ENCODE assay signal across 17 cellular contexts in genomic region chr1:185864331-185864730, GRCh38.
DNase-seq lines count a peak whose midpoint lies in the region; ATAC-seq, FAIRE-seq and TF ChIP-seq lines count a peak whose summit lies in the region.
"Had no signal": no experiment of that assay in that cellular context is flagged by ENCODE, and none has a peak within 500 bp of the region (broad histone marks: within the 10 kb centered on the region; RNA-seq: fewer than 3 reads in every experiment).

No MANE protein-coding gene starts in this region.

- H3K9me3 ChIP-seq in HepG2 (ENCODE audit: low read length) (no peaks in the 10 kb centered on the region), right lobe of liver (no peaks in the 10 kb centered on the region), endothelial cell of umbilical vein (replicated peaks; ENCODE audit: control insufficient read depth, insufficient read depth, low read length) (no peaks in the 10 kb centered on the region), mucosa of descending colon (no peaks in the 10 kb centered on the region)
- H3K9me3 ChIP-seq: BLaER1 had no signal

- H3K4me2 ChIP-seq in HepG2 (ENCODE audit: low read depth, low read length) (no peak overlapping the region), endothelial cell of umbilical vein (ENCODE audit: insufficient read depth, low read length) (peak overlapping the region; percentile 22)
- H3K4me2 ChIP-seq: BLaER1, KMS-11 had no signal

- FAIRE-seq in HepG2 (lab: Jason Lieb, UNC), result no peak
- no peak for FAIRE-seq in endothelial cell of umbilical vein (lab: Jason Lieb, UNC)

- TF ChIP-seq EP300 in HepG2 (IDR thresholded peaks at IDR 0.05; ENCODE audit: low read depth in 2 of 2, low read length in 2 of 2) (no peak), HepG2 (CRISPR knock-in tag; IDR thresholded peaks at IDR 0.05; ENCODE audit: borderline replicate concordance) (no peak)

- POLR2A ChIA-PET in HepG2 (lab: Yijun Ruan, JAX), result no interaction called here
- POLR2A ChIA-PET in endothelial cell of umbilical vein (lab: Charles Lee), result no interaction called here

- CTCF ChIA-PET in HepG2 (lab: Yijun Ruan, JAX; ENCODE audit: low intra/inter-chr PET ratio, low total read pairs) (no interaction called here), endothelial cell of umbilical vein (lab: Charles Lee) (interaction anchor here (0.6 to 1.9 kb wide), 6 partner anchors 10 to 350 kb away, joined by 3 to 6 read pairs (median 4); no protein-coding TSS in a partner anchor)

- no peak for ATAC-seq in HepG2
- ATAC-seq in right lobe of liver, result no peak
- peak; percentile 95 for ATAC-seq in mucosa of descending colon
- no peak for ATAC-seq in GM19324 (IDR thresholded peaks at IDR 0.05; ENCODE audit: low FRiP score, unreplicated experiment)
- no peak for ATAC-seq in GM18505 (IDR thresholded peaks at IDR 0.05; ENCODE audit: unreplicated experiment)
- ATAC-seq in GM19397 (IDR thresholded peaks at IDR 0.05; ENCODE audit: unreplicated experiment), result no peak
- ATAC-seq: CD8-positive, alpha-beta T cell had no signal

- H3K4me3 ChIP-seq in HepG2 (replicated peaks in 1 of 3; ENCODE audit: insufficient read depth in 1 of 3, low read depth in 2 of 3, low read length in 3 of 3) (no peak overlapping the region), right lobe of liver (no peak overlapping the region), endothelial cell of umbilical vein (replicated peaks in 1 of 3; ENCODE audit: insufficient read depth in 1 of 3, low read depth in 1 of 3, low read length in 3 of 3) (no peak overlapping the region), mucosa of descending colon (no peak overlapping the region)
- H3K4me3 ChIP-seq: BLaER1 had no signal

- in situ Hi-C loops in HepG2 (cut with HindIII; ENCODE audit: extremely low pct_ligation_motif_present, low pct_unique_long_range_greater_than_20kb), result no loop called here

- H3K27ac ChIP-seq in HepG2 (ENCODE audit: extremely low read length, insufficient read depth, low read length) (no peak overlapping the region), right lobe of liver (no peak overlapping the region), endothelial cell of umbilical vein (ENCODE audit: insufficient read depth, low read depth, low read length) (no peak overlapping the region)
- H3K27ac ChIP-seq: 22Rv1, BLaER1, KMS-11, RWPE1 had no signal

- intact Hi-C loops in HepG2 (cut with micrococcal nuclease; ENCODE audit: unreplicated experiment) (no loop called here), right lobe of liver (cut with DNase I) (no loop called here), endothelial cell of umbilical vein (cut with micrococcal nuclease) (loop anchor here (5.0 kb wide), 1 partner anchor 323 kb away; no protein-coding TSS in a partner anchor), mucosa of descending colon (cut with DNase I, micrococcal nuclease) (no loop called here)

- DNase-seq in HepG2 (ENCODE audit: low spot score) (no peak), right lobe of liver (no peak), endothelial cell of umbilical vein (ENCODE audit: low read depth, low spot score) (no peak), mucosa of descending colon (peak in 1 of 3 donors; percentile 49), SW480 (ENCODE audit: low spot score) (no peak)
- DNase-seq: CD8-positive, alpha-beta T cell; NCI-H1048; NCI-H1436 treated with DMSO at 0.1 percent for 48 hours; NCI-H2029 treated with DMSO at 0.1 percent for 48 hours; NCI-H748 treated with DMSO at 0.1 percent for 48 hours had no signal

- BruUV-seq in HepG2 (replicated peaks; lab: Mats Ljungman, UMichigan), result no TSS peak
- BruUV-seq in endothelial cell of umbilical vein (replicated peaks; lab: Mats Ljungman, UMichigan), result no TSS peak

- H4K20me1 ChIP-seq in HepG2 (ENCODE audit: insufficient read depth, low read length) (no peaks in the 10 kb centered on the region), endothelial cell of umbilical vein (replicated peaks; ENCODE audit: control insufficient read depth, extremely low read depth, insufficient read depth, low read length) (no peaks in the 10 kb centered on the region)
- H4K20me1 ChIP-seq: BLaER1 had no signal

- H3K27me3 ChIP-seq in HepG2 (ENCODE audit: control insufficient read depth in 1 of 2, insufficient read depth in 2 of 2, low read length in 2 of 2) (no peaks in the 10 kb centered on the region), right lobe of liver (no peaks in the 10 kb centered on the region), endothelial cell of umbilical vein (ENCODE audit: control insufficient read depth in 2 of 2, insufficient read depth in 2 of 2, low read length in 2 of 2) (no peaks in the 10 kb centered on the region)
- H3K27me3 ChIP-seq: BLaER1 had no signal

- H3K36me3 ChIP-seq in HepG2 (replicated peaks in 1 of 2; ENCODE audit: control insufficient read depth in 1 of 2, insufficient read depth in 2 of 2, low read length in 2 of 2), result no peaks in the 10 kb centered on the region
- no peaks in the 10 kb centered on the region for H3K36me3 ChIP-seq in right lobe of liver
- H3K36me3 ChIP-seq in endothelial cell of umbilical vein (ENCODE audit: control insufficient read depth in 2 of 2, extremely low read depth in 1 of 2, insufficient read depth in 2 of 2, low read length in 2 of 2), result no peaks in the 10 kb centered on the region
- H3K36me3 ChIP-seq in mucosa of descending colon (ENCODE audit: low read depth), result no peaks in the 10 kb centered on the region
- H3K36me3 ChIP-seq: BLaER1 had no signal

- TF ChIP-seq CTCF in HepG2 (CRISPR knock-in tag; IDR thresholded peaks at IDR 0.05), result no peak
- TF ChIP-seq CTCF in right lobe of liver (IDR thresholded peaks at IDR 0.05), result no peak
- TF ChIP-seq CTCF in endothelial cell of umbilical vein (IDR thresholded peaks at IDR 0.05; ENCODE audit: extremely low read depth in 1 of 2, insufficient read depth in 1 of 2, low read depth in 1 of 2, low read length in 2 of 2), result no peak
- TF ChIP-seq CTCF in mucosa of descending colon (IDR thresholded peaks at IDR 0.05), result no peak

- no peak overlapping the region for H2AFZ ChIP-seq in HepG2 (ENCODE audit: low read length)
- peak overlapping the region; percentile 20 for H2AFZ ChIP-seq in endothelial cell of umbilical vein (ENCODE audit: low read depth, low read length)

- TF ChIP-seq POLR2A in HepG2 (IDR thresholded peaks at IDR 0.05; ENCODE audit: insufficient read depth in 1 of 2, low read depth in 2 of 2, low read length in 2 of 2), result no peak
- TF ChIP-seq POLR2A in right lobe of liver (IDR thresholded peaks at IDR 0.05), result no peak
- no peak for TF ChIP-seq POLR2A in endothelial cell of umbilical vein (IDR thresholded peaks at IDR 0.05; ENCODE audit: low read depth, low read length)
- no peak for TF ChIP-seq POLR2A in GM18505 (IDR thresholded peaks at IDR 0.05; ENCODE audit: borderline replicate concordance, extremely low read depth, insufficient read depth, insufficient read length)

- H3K9ac ChIP-seq in HepG2 (ENCODE audit: insufficient read depth, low read depth, low read length), result no peak overlapping the region
- no peak overlapping the region for H3K9ac ChIP-seq in endothelial cell of umbilical vein (replicated peaks; ENCODE audit: extremely low read depth, insufficient read depth, low read length)
- H3K9ac ChIP-seq: BLaER1, KMS-11 had no signal

- WGBS in HepG2 (ENCODE audit: low lambda C conversion rate), result 13% methylated on average over 5 of the region's 5 CpGs
- WGBS in right lobe of liver (ENCODE audit: insufficient coverage, low coverage, low lambda C conversion rate, missing lambda C conversion rate), result 73% methylated on average over 5 of the region's 5 CpGs

- dilution Hi-C loops in endothelial cell of umbilical vein (cut with MboI; ENCODE audit: extremely low pct_ligation_motif_present, low sequenced_read_pairs), result no loop called here

- H3K4me1 ChIP-seq in HepG2 (ENCODE audit: insufficient read depth, low read length), result no peaks in the 10 kb centered on the region
- no peaks in the 10 kb centered on the region for H3K4me1 ChIP-seq in right lobe of liver
- H3K4me1 ChIP-seq in endothelial cell of umbilical vein (ENCODE audit: control insufficient read depth, extremely low read depth, insufficient read depth, low read length), result peaks cover 36% of the 10 kb centered on the region
- H3K4me1 ChIP-seq in mucosa of descending colon (ENCODE audit: low read depth), result no peaks in the 10 kb centered on the region
- H3K4me1 ChIP-seq: BLaER1 had no signal

- no peaks in the 10 kb centered on the region for H3K79me2 ChIP-seq in HepG2 (ENCODE audit: insufficient read depth, low read length)
- no peaks in the 10 kb centered on the region for H3K79me2 ChIP-seq in endothelial cell of umbilical vein (ENCODE audit: control insufficient read depth, insufficient read depth, low read length)

- no peak for TF ChIP-seq RAD21 in HepG2 (CRISPR knock-in tag; IDR thresholded peaks at IDR 0.05)

- H3K9me1 ChIP-seq in endothelial cell of umbilical vein (replicated peaks; ENCODE audit: control insufficient read depth, extremely low read depth, insufficient read depth, low read length), result no peaks in the 10 kb centered on the region

TF ChIP-seq in HepG2, 621 proteins besides CTCF, POLR2A, EP300 and RAD21 (continues in another document):
- TF ChIP-seq ZFP91 (CRISPR knock-in tag; IDR thresholded peaks at IDR 0.05; ENCODE audit: borderline replicate concordance), result no peak

TF ChIP-seq in endothelial cell of umbilical vein, 7 proteins besides CTCF, POLR2A, EP300 and RAD21:
- TF ChIP-seq MYC (IDR thresholded peaks at IDR 0.05; ENCODE audit: low read depth, low read length) (no peak), POLR2AphosphoS5 (IDR thresholded peaks at IDR 0.05; ENCODE audit: insufficient read depth, low read depth, low read length) (no peak), JUN (IDR thresholded peaks at IDR 0.05; ENCODE audit: borderline replicate concordance, insufficient read depth, insufficient read length, low read depth) (no peak), EZH2 (IDR thresholded peaks at IDR 0.05; ENCODE audit: borderline replicate concordance, low read depth, low read length, severe bottlenecking) (no peak), MAX (IDR thresholded peaks at IDR 0.05; ENCODE audit: insufficient read depth, insufficient read length) (no peak), GATA2 (IDR thresholded peaks at IDR 0.05; ENCODE audit: insufficient read depth, insufficient read length, low read depth, low read length) (no peak), FOS (IDR thresholded peaks at IDR 0.05; ENCODE audit: borderline replicate concordance, insufficient read depth, low read length) (no peak)
